1 cellular context compared by ENCODE assay signal in the genomic region with DNA sequence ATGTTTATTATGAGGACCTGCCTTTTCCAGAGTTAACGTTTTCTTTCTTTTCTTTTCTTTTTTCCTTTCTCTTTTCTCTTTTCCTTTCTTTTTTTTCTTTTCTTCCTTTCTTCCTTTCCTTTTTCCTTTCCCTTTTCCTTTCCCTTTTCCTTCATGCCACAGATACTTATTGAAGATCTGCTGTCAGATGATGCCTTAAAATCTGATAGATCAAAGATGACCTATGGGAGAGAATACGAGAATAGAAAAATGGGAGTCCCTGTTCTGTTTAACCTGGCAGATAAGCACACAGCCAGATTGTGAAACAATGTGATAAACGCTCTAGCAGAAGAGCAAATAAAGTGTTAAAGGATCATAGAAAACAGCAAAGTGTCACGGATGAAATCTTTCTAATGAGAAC.
TF ChIP-seq lines count a peak whose summit lies in the region.

No MANE protein-coding gene starts in this region.

TF ChIP-seq in HepG2, 621 proteins besides CTCF, POLR2A, EP300 and RAD21 (continued from another document and continues in another):
- TF ChIP-seq ZNF646 (CRISPR knock-in tag; IDR thresholded peaks at IDR 0.05) (no peak), ATF2 (CRISPR knock-in tag; IDR thresholded peaks at IDR 0.05) (no peak), NR2F1 (CRISPR knock-in tag; IDR thresholded peaks at IDR 0.05) (no peak), GTF2F1 (IDR thresholded peaks at IDR 0.05; ENCODE audit: low read length) (no peak), ATF3 (CRISPR knock-in tag; IDR thresholded peaks at IDR 0.05) (no peak; the same call in 1 of the 2 replicates), ZNF878 (CRISPR knock-in tag; IDR thresholded peaks at IDR 0.05) (no peak), SP140L (CRISPR knock-in tag; IDR thresholded peaks at IDR 0.05; ENCODE audit: borderline replicate concordance) (no peak), BORCS8-MEF2B (CRISPR knock-in tag; IDR thresholded peaks at IDR 0.05) (no peak), CENPT (CRISPR knock-in tag; IDR thresholded peaks at IDR 0.05; ENCODE audit: low read depth) (no peak), TOE1 (CRISPR knock-in tag; IDR thresholded peaks at IDR 0.05) (no peak), WIZ (CRISPR knock-in tag; IDR thresholded peaks at IDR 0.05) (no peak), NKX3-1 (CRISPR knock-in tag; IDR thresholded peaks at IDR 0.05) (0 out of 2 replicates have a peak, but pooled peaks have one; percentile 57), ISX (CRISPR knock-in tag; conservative IDR thresholded peaks at IDR 0.05) (no peak), MTA1 (CRISPR knock-in tag; IDR thresholded peaks at IDR 0.05; ENCODE audit: borderline replicate concordance) (no peak), ZNF335 (CRISPR knock-in tag; IDR thresholded peaks at IDR 0.05) (no peak), POGZ (CRISPR knock-in tag; IDR thresholded peaks at IDR 0.05) (peak; percentile 32; the same call in 1 of the 2 replicates), MYNN (CRISPR knock-in tag; IDR thresholded peaks at IDR 0.05; ENCODE audit: low read depth) (no peak)
- TF ChIP-seq, protein P1, sequence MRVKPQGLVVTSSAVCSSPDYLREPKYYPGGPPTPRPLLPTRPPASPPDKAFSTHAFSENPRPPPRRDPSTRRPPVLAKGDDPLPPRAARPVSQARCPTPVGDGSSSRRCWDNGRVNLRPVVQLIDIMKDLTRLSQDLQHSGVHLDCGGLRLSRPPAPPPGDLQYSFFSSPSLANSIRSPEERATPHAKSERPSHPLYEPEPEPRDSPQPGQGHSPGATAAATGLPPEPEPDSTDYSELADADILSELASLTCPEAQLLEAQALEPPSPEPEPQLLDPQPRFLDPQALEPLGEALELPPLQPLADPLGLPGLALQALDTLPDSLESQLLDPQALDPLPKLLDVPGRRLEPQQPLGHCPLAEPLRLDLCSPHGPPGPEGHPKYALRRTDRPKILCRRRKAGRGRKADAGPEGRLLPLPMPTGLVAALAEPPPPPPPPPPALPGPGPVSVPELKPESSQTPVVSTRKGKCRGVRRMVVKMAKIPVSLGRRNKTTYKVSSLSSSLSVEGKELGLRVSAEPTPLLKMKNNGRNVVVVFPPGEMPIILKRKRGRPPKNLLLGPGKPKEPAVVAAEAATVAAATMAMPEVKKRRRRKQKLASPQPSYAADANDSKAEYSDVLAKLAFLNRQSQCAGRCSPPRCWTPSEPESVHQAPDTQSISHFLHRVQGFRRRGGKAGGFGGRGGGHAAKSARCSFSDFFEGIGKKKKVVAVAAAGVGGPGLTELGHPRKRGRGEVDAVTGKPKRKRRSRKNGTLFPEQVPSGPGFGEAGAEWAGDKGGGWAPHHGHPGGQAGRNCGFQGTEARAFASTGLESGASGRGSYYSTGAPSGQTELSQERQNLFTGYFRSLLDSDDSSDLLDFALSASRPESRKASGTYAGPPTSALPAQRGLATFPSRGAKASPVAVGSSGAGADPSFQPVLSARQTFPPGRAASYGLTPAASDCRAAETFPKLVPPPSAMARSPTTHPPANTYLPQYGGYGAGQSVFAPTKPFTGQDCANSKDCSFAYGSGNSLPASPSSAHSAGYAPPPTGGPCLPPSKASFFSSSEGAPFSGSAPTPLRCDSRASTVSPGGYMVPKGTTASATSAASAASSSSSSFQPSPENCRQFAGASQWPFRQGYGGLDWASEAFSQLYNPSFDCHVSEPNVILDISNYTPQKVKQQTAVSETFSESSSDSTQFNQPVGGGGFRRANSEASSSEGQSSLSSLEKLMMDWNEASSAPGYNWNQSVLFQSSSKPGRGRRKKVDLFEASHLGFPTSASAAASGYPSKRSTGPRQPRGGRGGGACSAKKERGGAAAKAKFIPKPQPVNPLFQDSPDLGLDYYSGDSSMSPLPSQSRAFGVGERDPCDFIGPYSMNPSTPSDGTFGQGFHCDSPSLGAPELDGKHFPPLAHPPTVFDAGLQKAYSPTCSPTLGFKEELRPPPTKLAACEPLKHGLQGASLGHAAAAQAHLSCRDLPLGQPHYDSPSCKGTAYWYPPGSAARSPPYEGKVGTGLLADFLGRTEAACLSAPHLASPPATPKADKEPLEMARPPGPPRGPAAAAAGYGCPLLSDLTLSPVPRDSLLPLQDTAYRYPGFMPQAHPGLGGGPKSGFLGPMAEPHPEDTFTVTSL (CRISPR knock-in tag; IDR thresholded peaks at IDR 0.05; ENCODE audit: borderline replicate concordance), result peak; percentile 54; the same call in 1 of the 2 replicates
- TF ChIP-seq, protein P2, sequence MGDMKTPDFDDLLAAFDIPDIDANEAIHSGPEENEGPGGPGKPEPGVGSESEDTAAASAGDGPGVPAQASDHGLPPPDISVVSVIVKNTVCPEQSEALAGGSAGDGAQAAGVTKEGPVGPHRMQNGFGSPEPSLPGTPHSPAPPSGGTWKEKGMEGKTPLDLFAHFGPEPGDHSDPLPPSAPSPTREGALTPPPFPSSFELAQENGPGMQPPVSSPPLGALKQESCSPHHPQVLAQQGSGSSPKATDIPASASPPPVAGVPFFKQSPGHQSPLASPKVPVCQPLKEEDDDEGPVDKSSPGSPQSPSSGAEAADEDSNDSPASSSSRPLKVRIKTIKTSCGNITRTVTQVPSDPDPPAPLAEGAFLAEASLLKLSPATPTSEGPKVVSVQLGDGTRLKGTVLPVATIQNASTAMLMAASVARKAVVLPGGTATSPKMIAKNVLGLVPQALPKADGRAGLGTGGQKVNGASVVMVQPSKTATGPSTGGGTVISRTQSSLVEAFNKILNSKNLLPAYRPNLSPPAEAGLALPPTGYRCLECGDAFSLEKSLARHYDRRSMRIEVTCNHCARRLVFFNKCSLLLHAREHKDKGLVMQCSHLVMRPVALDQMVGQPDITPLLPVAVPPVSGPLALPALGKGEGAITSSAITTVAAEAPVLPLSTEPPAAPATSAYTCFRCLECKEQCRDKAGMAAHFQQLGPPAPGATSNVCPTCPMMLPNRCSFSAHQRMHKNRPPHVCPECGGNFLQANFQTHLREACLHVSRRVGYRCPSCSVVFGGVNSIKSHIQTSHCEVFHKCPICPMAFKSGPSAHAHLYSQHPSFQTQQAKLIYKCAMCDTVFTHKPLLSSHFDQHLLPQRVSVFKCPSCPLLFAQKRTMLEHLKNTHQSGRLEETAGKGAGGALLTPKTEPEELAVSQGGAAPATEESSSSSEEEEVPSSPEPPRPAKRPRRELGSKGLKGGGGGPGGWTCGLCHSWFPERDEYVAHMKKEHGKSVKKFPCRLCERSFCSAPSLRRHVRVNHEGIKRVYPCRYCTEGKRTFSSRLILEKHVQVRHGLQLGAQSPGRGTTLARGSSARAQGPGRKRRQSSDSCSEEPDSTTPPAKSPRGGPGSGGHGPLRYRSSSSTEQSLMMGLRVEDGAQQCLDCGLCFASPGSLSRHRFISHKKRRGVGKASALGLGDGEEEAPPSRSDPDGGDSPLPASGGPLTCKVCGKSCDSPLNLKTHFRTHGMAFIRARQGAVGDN (CRISPR knock-in tag; IDR thresholded peaks at IDR 0.05), result no peak
- TF ChIP-seq, protein P3, sequence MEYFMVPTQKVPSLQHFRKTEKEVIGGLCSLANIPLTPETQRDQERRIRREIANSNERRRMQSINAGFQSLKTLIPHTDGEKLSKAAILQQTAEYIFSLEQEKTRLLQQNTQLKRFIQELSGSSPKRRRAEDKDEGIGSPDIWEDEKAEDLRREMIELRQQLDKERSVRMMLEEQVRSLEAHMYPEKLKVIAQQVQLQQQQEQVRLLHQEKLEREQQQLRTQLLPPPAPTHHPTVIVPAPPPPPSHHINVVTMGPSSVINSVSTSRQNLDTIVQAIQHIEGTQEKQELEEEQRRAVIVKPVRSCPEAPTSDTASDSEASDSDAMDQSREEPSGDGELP (IDR thresholded peaks at IDR 0.05; ENCODE audit: borderline replicate concordance, low read depth), result 0 out of 2 replicates have a peak, but pooled peaks have one; percentile 8
- TF ChIP-seq, protein P4, sequence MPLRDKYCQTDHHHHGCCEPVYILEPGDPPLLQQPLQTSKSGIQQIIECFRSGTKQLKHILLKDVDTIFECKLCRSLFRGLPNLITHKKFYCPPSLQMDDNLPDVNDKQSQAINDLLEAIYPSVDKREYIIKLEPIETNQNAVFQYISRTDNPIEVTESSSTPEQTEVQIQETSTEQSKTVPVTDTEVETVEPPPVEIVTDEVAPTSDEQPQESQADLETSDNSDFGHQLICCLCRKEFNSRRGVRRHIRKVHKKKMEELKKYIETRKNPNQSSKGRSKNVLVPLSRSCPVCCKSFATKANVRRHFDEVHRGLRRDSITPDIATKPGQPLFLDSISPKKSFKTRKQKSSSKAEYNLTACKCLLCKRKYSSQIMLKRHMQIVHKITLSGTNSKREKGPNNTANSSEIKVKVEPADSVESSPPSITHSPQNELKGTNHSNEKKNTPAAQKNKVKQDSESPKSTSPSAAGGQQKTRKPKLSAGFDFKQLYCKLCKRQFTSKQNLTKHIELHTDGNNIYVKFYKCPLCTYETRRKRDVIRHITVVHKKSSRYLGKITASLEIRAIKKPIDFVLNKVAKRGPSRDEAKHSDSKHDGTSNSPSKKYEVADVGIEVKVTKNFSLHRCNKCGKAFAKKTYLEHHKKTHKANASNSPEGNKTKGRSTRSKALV (CRISPR knock-in tag; IDR thresholded peaks at IDR 0.05), result no peak
- TF ChIP-seq, protein P5, sequence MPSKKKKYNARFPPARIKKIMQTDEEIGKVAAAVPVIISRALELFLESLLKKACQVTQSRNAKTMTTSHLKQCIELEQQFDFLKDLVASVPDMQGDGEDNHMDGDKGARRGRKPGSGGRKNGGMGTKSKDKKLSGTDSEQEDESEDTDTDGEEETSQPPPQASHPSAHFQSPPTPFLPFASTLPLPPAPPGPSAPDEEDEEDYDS (CRISPR knock-in tag; IDR thresholded peaks at IDR 0.05), result no peak
- TF ChIP-seq, protein P6, sequence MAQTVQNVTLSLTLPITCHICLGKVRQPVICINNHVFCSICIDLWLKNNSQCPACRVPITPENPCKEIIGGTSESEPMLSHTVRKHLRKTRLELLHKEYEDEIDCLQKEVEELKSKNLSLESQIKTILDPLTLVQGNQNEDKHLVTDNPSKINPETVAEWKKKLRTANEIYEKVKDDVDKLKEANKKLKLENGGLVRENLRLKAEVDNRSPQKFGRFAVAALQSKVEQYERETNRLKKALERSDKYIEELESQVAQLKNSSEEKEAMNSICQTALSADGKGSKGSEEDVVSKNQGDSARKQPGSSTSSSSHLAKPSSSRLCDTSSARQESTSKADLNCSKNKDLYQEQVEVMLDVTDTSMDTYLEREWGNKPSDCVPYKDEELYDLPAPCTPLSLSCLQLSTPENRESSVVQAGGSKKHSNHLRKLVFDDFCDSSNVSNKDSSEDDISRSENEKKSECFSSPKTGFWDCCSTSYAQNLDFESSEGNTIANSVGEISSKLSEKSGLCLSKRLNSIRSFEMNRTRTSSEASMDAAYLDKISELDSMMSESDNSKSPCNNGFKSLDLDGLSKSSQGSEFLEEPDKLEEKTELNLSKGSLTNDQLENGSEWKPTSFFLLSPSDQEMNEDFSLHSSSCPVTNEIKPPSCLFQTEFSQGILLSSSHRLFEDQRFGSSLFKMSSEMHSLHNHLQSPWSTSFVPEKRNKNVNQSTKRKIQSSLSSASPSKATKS (CRISPR knock-in tag; IDR thresholded peaks at IDR 0.05), result no peak
